9 cellular contexts compared by ENCODE assay signal in genomic region chr22:26588749-26589366, GRCh38. TPM values are rescaled to one million over a fixed set of nuclear protein-coding genes. Genes with fewer than 3 reads are reported as not detected.
A peak's percentile ranks its signal among the peaks of the same experiment; 100 is the strongest.
DNase-seq lines count a peak whose midpoint lies in the region; ATAC-seq and TF ChIP-seq lines count a peak whose summit lies in the region.
"Had no signal": no experiment of that assay in that cellular context is flagged by ENCODE, and none has a peak within 500 bp of the region (broad histone marks: within the 10 kb centered on the region; RNA-seq: fewer than 3 reads in every experiment).

No MANE protein-coding gene starts in this region.

- H3K9ac ChIP-seq in HUES48 (ENCODE audit: low read depth, low read length): no peak overlapping the region

- no peak for DNase-seq in activated CD8-positive, alpha-beta T cell treated with anti-CD3 and anti-CD28 coated beads, Interleukin-2, amount 10 ng/mL, durations not matched to agents 7 days and 5 days
- DNase-seq in stimulated activated naive B cell treated with anti-CD40 and anti-IgM and Interleukin-4, amounts not matched to agents 10 μg/mL and 1 μg/mL and 100 μg/mL, for 72 hours: no peak
- no peak for DNase-seq in stimulated activated naive CD4-positive, alpha-beta T cell treated with Interleukin-2 at 50 U/mL for 16 hours (lab: John Stamatoyannopoulos, UW)
- DNase-seq in GM10248 (ENCODE audit: extremely low spot score): no peak
- DNase-seq in GM10266 (ENCODE audit: extremely low spot score): no peak

- H3K36me3 Mint-ChIP-seq in activated CD8-positive, alpha-beta T cell treated with anti-CD3 and anti-CD28 coated beads, Interleukin-2, amount 10 ng/mL, durations not matched to agents 7 days and 5 days (ENCODE audit: low read depth): peaks cover 28% of the 10 kb centered on the region
- H3K36me3 Mint-ChIP-seq in stimulated activated naive B cell treated with anti-CD40 and anti-IgM and Interleukin-4, amounts not matched to agents 10 μg/mL and 1 μg/mL and 100 μg/mL, for 72 hours: peaks cover 0 to 3% of the 10 kb centered on the region in 2 donors

- CTCF ChIA-PET in activated CD8-positive, alpha-beta T cell treated with anti-CD3 and anti-CD28 coated beads, Interleukin-2, amount 10 ng/mL, durations not matched to agents 7 days and 5 days (lab: Charles Lee): interaction anchor here (1.0 kb wide), 1 partner anchor 86 kb away, joined by 4 read pairs; no protein-coding TSS in a partner anchor
- CTCF ChIA-PET in GM10248 (lab: Yijun Ruan, JAX): interaction anchor here (1.0 kb wide), 1 partner anchor 22 kb away, joined by 3 read pairs; no protein-coding TSS in a partner anchor

- H3K9me3 ChIP-seq in HUES48 (ENCODE audit: control insufficient read depth, insufficient read depth, low read length): no peaks in the 10 kb centered on the region
- H3K9me3 ChIP-seq in iPS-18c (ENCODE audit: control insufficient read depth, insufficient read depth, low read length): peaks cover 2% of the 10 kb centered on the region

- POLR2A ChIA-PET in activated CD8-positive, alpha-beta T cell treated with anti-CD3 and anti-CD28 coated beads, Interleukin-2, amount 10 ng/mL, durations not matched to agents 7 days and 5 days (lab: Charles Lee): interaction anchor here (1.5 to 2.5 kb wide), 2 partner anchors 10 to 105 kb away, joined by 3 to 8 read pairs; partner anchors contain the start of genes HPS4 and SRRD
- POLR2A ChIA-PET in GM10248 (lab: Yijun Ruan, JAX): no interaction called here

- no peaks in the 10 kb centered on the region for H3K27me3 Mint-ChIP-seq in activated CD8-positive, alpha-beta T cell treated with anti-CD3 and anti-CD28 coated beads, Interleukin-2, amount 10 ng/mL, durations not matched to agents 7 days and 5 days (ENCODE audit: low read depth)
- H3K27me3 Mint-ChIP-seq in stimulated activated naive B cell treated with anti-CD40 and anti-IgM and Interleukin-4, amounts not matched to agents 10 μg/mL and 1 μg/mL and 100 μg/mL, for 72 hours: no peaks in the 10 kb centered on the region

- peak overlapping the region; percentile 81 for H3K27ac Mint-ChIP-seq in activated CD8-positive, alpha-beta T cell treated with anti-CD3 and anti-CD28 coated beads, Interleukin-2, amount 10 ng/mL, durations not matched to agents 7 days and 5 days
- H3K27ac Mint-ChIP-seq in stimulated activated naive B cell treated with anti-CD40 and anti-IgM and Interleukin-4, amounts not matched to agents 10 μg/mL and 1 μg/mL and 100 μg/mL, for 72 hours: peak overlapping the region; percentile 92

- H3K4me3 ChIP-seq in HUES48 (ENCODE audit: low read depth, low read length): peak overlapping the region; percentile 84
- peak overlapping the region; percentile 89 for H3K4me3 ChIP-seq in iPS-18c (ENCODE audit: insufficient read depth, low read depth, low read length)

- H3K36me3 ChIP-seq in HUES48 (ENCODE audit: control insufficient read depth, insufficient read depth, low read length): peaks cover 19% of the 10 kb centered on the region

- no peaks in the 10 kb centered on the region for H3K9me3 Mint-ChIP-seq in activated CD8-positive, alpha-beta T cell treated with anti-CD3 and anti-CD28 coated beads, Interleukin-2, amount 10 ng/mL, durations not matched to agents 7 days and 5 days (ENCODE audit: insufficient read depth)
- H3K9me3 Mint-ChIP-seq in stimulated activated naive B cell treated with anti-CD40 and anti-IgM and Interleukin-4, amounts not matched to agents 10 μg/mL and 1 μg/mL and 100 μg/mL, for 72 hours: peaks cover 0 to 2% of the 10 kb centered on the region in 2 donors

- no peak for TF ChIP-seq CTCF in GM10248 (IDR thresholded peaks at IDR 0.05; ENCODE audit: control extremely low read depth, extremely low read depth, low read depth, missing control alignments)
- no peak for TF ChIP-seq CTCF in GM10266 (IDR thresholded peaks at IDR 0.05; ENCODE audit: control insufficient read depth, insufficient read depth, low read depth, missing control alignments)

- H3K4me1 Mint-ChIP-seq in activated CD8-positive, alpha-beta T cell treated with anti-CD3 and anti-CD28 coated beads, Interleukin-2, amount 10 ng/mL, durations not matched to agents 7 days and 5 days (ENCODE audit: low read depth): peaks cover 84% of the 10 kb centered on the region
- H3K4me1 Mint-ChIP-seq in stimulated activated naive B cell treated with anti-CD40 and anti-IgM and Interleukin-4, amounts not matched to agents 10 μg/mL and 1 μg/mL and 100 μg/mL, for 72 hours: peaks cover 38 to 57% of the 10 kb centered on the region in 2 donors

- peak; percentile 3 for ATAC-seq in activated CD8-positive, alpha-beta T cell treated with anti-CD3 and anti-CD28 coated beads, Interleukin-2, amount 10 ng/mL, durations not matched to agents 7 days and 5 days
- no peak for ATAC-seq in stimulated activated naive B cell treated with anti-CD40 and anti-IgM and Interleukin-4, amounts not matched to agents 10 μg/mL and 1 μg/mL and 100 μg/mL, for 72 hours (replicated peaks)
- no peak for ATAC-seq in HG03045 (IDR thresholded peaks at IDR 0.05; ENCODE audit: unreplicated experiment)

- H3K27ac ChIP-seq in HUES48 (ENCODE audit: low read depth, low read length): peak overlapping the region; percentile 12

- H3K4me1 ChIP-seq in HUES48 (ENCODE audit: control insufficient read depth, insufficient read depth, low read length): peaks cover 16% of the 10 kb centered on the region

- H3K27me3 ChIP-seq in HUES48 (ENCODE audit: control insufficient read depth, insufficient read depth, low read length): no peaks in the 10 kb centered on the region

- peak overlapping the region; percentile 89 for H3K4me3 Mint-ChIP-seq in activated CD8-positive, alpha-beta T cell treated with anti-CD3 and anti-CD28 coated beads, Interleukin-2, amount 10 ng/mL, durations not matched to agents 7 days and 5 days
- H3K4me3 Mint-ChIP-seq in stimulated activated naive B cell treated with anti-CD40 and anti-IgM and Interleukin-4, amounts not matched to agents 10 μg/mL and 1 μg/mL and 100 μg/mL, for 72 hours: peak overlapping the region; percentile 89 to 92

RNA-seq across cellular contexts. Expression of gene TPST2, which starts 1.1 kb away (rescaled TPM):
- 10 to 100 TPM; 62.8 to 68.9 TPM for total RNA-seq in activated CD8-positive, alpha-beta T cell treated with anti-CD3 and anti-CD28 coated beads, Interleukin-2, amount 10 ng/mL, durations not matched to agents 7 days and 5 days

RNA-seq across cellular contexts. Expression of gene CRYBB1, which starts 29.0 kb away (rescaled TPM):
- not detected for total RNA-seq in activated CD8-positive, alpha-beta T cell treated with anti-CD3 and anti-CD28 coated beads, Interleukin-2, amount 10 ng/mL, durations not matched to agents 7 days and 5 days
- total RNA-seq: LHCN-M2 had no signal

RNA-seq across cellular contexts. Expression of gene CRYBA4, which starts 32.9 kb away (rescaled TPM):
- not detected for total RNA-seq in activated CD8-positive, alpha-beta T cell treated with anti-CD3 and anti-CD28 coated beads, Interleukin-2, amount 10 ng/mL, durations not matched to agents 7 days and 5 days
- total RNA-seq: LHCN-M2 had no signal
